In genomic region chr2:227767830-227768229, GRCh38 we compare ENCODE assay signal across 20 cellular contexts. TPM values are rescaled to one million over a fixed set of nuclear protein-coding genes. Genes with fewer than 3 reads are reported as not detected.
A peak's percentile ranks its signal among the peaks of the same experiment; 100 is the strongest.
DNase-seq lines count a peak whose midpoint lies in the region; ATAC-seq and TF ChIP-seq lines count a peak whose summit lies in the region.
"Had no signal": no experiment of that assay in that cellular context is flagged by ENCODE, and none has a peak within 500 bp of the region (broad histone marks: within the 10 kb centered on the region; RNA-seq: fewer than 3 reads in every experiment).

No MANE protein-coding gene starts in this region.

- H2BK120ac ChIP-seq in mesendoderm (ENCODE audit: low read depth, low read length) = no peak overlapping the region

- no peaks in the 10 kb centered on the region for H3K79me1 ChIP-seq in mesendoderm (ENCODE audit: low read length)

- no peak overlapping the region for H2BK15ac ChIP-seq in mesendoderm (replicated peaks; ENCODE audit: low read depth)

- H3K4me2 ChIP-seq in GM23338 = no peak overlapping the region
- H3K4me2 ChIP-seq in mesendoderm (ENCODE audit: low read length) = no peak overlapping the region

- no peak overlapping the region for H2AK5ac ChIP-seq in mesendoderm (ENCODE audit: low read length)

- DNase-seq in GM23338 (ENCODE audit: low spot score) = no peak
- DNase-seq in coronary artery (ENCODE audit: low spot score) = peak; percentile 47
- no peak for DNase-seq in mesendoderm
- no peak for DNase-seq in aorta
- DNase-seq in NCI-H146 treated with DMSO at 0.1 percent for 48 hours (lab: John Stamatoyannopoulos, UW; ENCODE audit: unreplicated experiment) = no peak
- no peak for DNase-seq in erythroblast (lab: John Stamatoyannopoulos, UW)
- DNase-seq: ACHN; BE2C; C1 segment of cervical spinal cord; CD4-positive, CD25-positive, alpha-beta regulatory T cell; CD8-positive, alpha-beta memory T cell; COR-L47; DMS 273 treated with DMSO at 0.1 percent for 48 hours; DMS53; DND-41; EL; HCEC 1CT had no signal

- peaks cover 5% of the 10 kb centered on the region; the same call in 1 of the 2 replicates for H3K4me1 ChIP-seq in GM23338 (ENCODE audit: insufficient read depth)
- H3K4me1 ChIP-seq in mesendoderm (ENCODE audit: control insufficient read depth, low read depth, low read length) = no peaks in the 10 kb centered on the region
- H3K4me1 ChIP-seq in aorta (ENCODE audit: control insufficient read depth in 1 of 2, insufficient read depth in 2 of 2, low read length in 2 of 2) = no peaks in the 10 kb centered on the region
- H3K4me1 ChIP-seq: BE2C had no signal

- no peaks in the 10 kb centered on the region for H3F3A ChIP-seq in GM23338 (replicated peaks; ENCODE audit: low read depth)

- H4K8ac ChIP-seq in mesendoderm (ENCODE audit: low read depth, low read length) = no peak overlapping the region

- H3K4me3 Mint-ChIP-seq in GM23338 = no peak overlapping the region
- H3K4me3 Mint-ChIP-seq: CD4-positive, CD25-positive, alpha-beta regulatory T cell; CD8-positive, alpha-beta memory T cell had no signal

- peak overlapping the region; percentile 78 for H2AFZ ChIP-seq in GM23338

- peaks cover 3% of the 10 kb centered on the region for H3K27me3 Mint-ChIP-seq in GM23338 (ENCODE audit: insufficient read depth, low read depth, poor library complexity)
- H3K27me3 Mint-ChIP-seq: CD4-positive, CD25-positive, alpha-beta regulatory T cell had no signal

- intact Hi-C loops in aorta (cut with DNase I) = loop anchor here in 1 of 2 donors (5.0 to 10.0 kb wide), 3 partner anchors 111 to 361 kb away; partner anchors contain the start of gene AGFG1

- no peak for TF ChIP-seq POLR2A in erythroblast (IDR thresholded peaks at IDR 0.05; ENCODE audit: low read length)

- H3K79me2 ChIP-seq in GM23338 (replicated peaks; ENCODE audit: insufficient read depth) = no peaks in the 10 kb centered on the region
- H3K79me2 ChIP-seq in mesendoderm (ENCODE audit: control insufficient read depth, insufficient read depth, low read length) = no peaks in the 10 kb centered on the region

- H3K4ac ChIP-seq in mesendoderm (ENCODE audit: low read depth, low read length) = no peak overlapping the region

- no peak overlapping the region for H2BK5ac ChIP-seq in mesendoderm (ENCODE audit: low read length)

- H3K27ac ChIP-seq in GM23338 (ENCODE audit: low read depth) (no peak overlapping the region), coronary artery (no peak overlapping the region), mesendoderm (ENCODE audit: low read depth, low read length) (no peak overlapping the region), aorta (ENCODE audit: low read depth in 1 of 2, low read length in 2 of 2) (no peak overlapping the region)

- no peak for TF ChIP-seq CTCF in GM23338 (conservative IDR thresholded peaks at IDR 0.05; ENCODE audit: low read depth in 2 of 2)
- TF ChIP-seq CTCF in coronary artery (IDR thresholded peaks at IDR 0.05) = no peak

- H4K20me1 ChIP-seq in GM23338 (replicated peaks; ENCODE audit: insufficient read depth) = no peaks in the 10 kb centered on the region

- no peak overlapping the region for H3K18ac ChIP-seq in mesendoderm (ENCODE audit: low read length)

- no CpG with 5 or more reads among the region's 22 CpGs for WGBS in mesendoderm (ENCODE audit: extremely low coverage, insufficient coverage, low lambda C conversion rate)
- WGBS in aorta, 2 donors = 91 to 94% methylated on average over 20 to 22 of the region's 22 CpGs

- peak overlapping the region; percentile 1 for H3K56ac ChIP-seq in mesendoderm (ENCODE audit: low read length)

- no peak overlapping the region for H3K27ac Mint-ChIP-seq in GM23338
- H3K27ac Mint-ChIP-seq: CD4-positive, CD25-positive, alpha-beta regulatory T cell; CD8-positive, alpha-beta memory T cell had no signal

- H3K4me3 ChIP-seq in GM23338 (no peak overlapping the region), coronary artery (no peak overlapping the region), mesendoderm (ENCODE audit: low read length) (no peak overlapping the region), aorta (ENCODE audit: low read length in 2 of 2) (no peak overlapping the region)

- H4K5ac ChIP-seq in mesendoderm (ENCODE audit: low read length) = no peak overlapping the region

- H3K9me3 ChIP-seq in aorta (ENCODE audit: control insufficient read depth, low read length) = no peaks in the 10 kb centered on the region
- H3K9me3 ChIP-seq: BE2C had no signal

- no peak overlapping the region for H3K23ac ChIP-seq in mesendoderm (ENCODE audit: low read length)

- H3K9me2 ChIP-seq in GM23338 (ENCODE audit: insufficient read depth) = no peaks in the 10 kb centered on the region

- H3K4me1 Mint-ChIP-seq in GM23338 = peaks cover 6% of the 10 kb centered on the region
- H3K4me1 Mint-ChIP-seq: CD4-positive, CD25-positive, alpha-beta regulatory T cell had no signal

- no peaks in the 10 kb centered on the region for H3K27me3 ChIP-seq in GM23338 (ENCODE audit: insufficient read depth)
- no peaks in the 10 kb centered on the region for H3K27me3 ChIP-seq in mesendoderm (ENCODE audit: insufficient read depth, low read length, poor library complexity)
- no peaks in the 10 kb centered on the region for H3K27me3 ChIP-seq in aorta (ENCODE audit: control insufficient read depth in 1 of 2, insufficient read depth in 2 of 2, low read length in 1 of 2)
- H3K27me3 ChIP-seq: BE2C had no signal

- H3K9ac ChIP-seq in mesendoderm (ENCODE audit: low read length) = no peak overlapping the region

- no peaks in the 10 kb centered on the region for H3K36me3 Mint-ChIP-seq in GM23338 (ENCODE audit: low read depth)
- H3K36me3 Mint-ChIP-seq: CD4-positive, CD25-positive, alpha-beta regulatory T cell; CD8-positive, alpha-beta memory T cell had no signal

- no peaks in the 10 kb centered on the region for H3K36me3 ChIP-seq in GM23338 (ENCODE audit: insufficient read depth)
- no peaks in the 10 kb centered on the region for H3K36me3 ChIP-seq in mesendoderm (ENCODE audit: control insufficient read depth, insufficient read depth, low read length)
- H3K36me3 ChIP-seq in aorta (ENCODE audit: control insufficient read depth in 1 of 2, insufficient read depth in 2 of 2, low read length in 1 of 2) = no peaks in the 10 kb centered on the region
- H3K36me3 ChIP-seq: BE2C had no signal

- ATAC-seq in GM23338 = no peak; the same call in 2 of the 3 replicates
- peak; percentile 31 for ATAC-seq in aorta (ENCODE audit: low FRiP score)
- ATAC-seq in HG02970 (IDR thresholded peaks at IDR 0.05; ENCODE audit: low FRiP score, unreplicated experiment) = no peak

- H3K9me3 Mint-ChIP-seq in GM23338 = peaks cover 2% of the 10 kb centered on the region; the same call in 1 of the 3 replicates
- H3K9me3 Mint-ChIP-seq: CD4-positive, CD25-positive, alpha-beta regulatory T cell; CD8-positive, alpha-beta memory T cell had no signal

TF ChIP-seq in GM23338, 12 proteins besides CTCF, POLR2A, EP300 and RAD21 (continues in another document):
- TF ChIP-seq EZH2 (IDR thresholded peaks at IDR 0.05; ENCODE audit: low read depth, unreplicated experiment) (no peak), STAT1 (IDR thresholded peaks at IDR 0.05; ENCODE audit: unreplicated experiment) (no peak), NANOG (IDR thresholded peaks at IDR 0.05; ENCODE audit: borderline replicate concordance) (no peak), CREB1 (CRISPR knock-in tag; IDR thresholded peaks at IDR 0.05; ENCODE audit: low read depth) (no peak), JUNB (IDR thresholded peaks at IDR 0.05; ENCODE audit: unreplicated experiment) (no peak)

RNA-seq across cellular contexts. Expression of gene SCYGR8, which starts 22.1 kb away (rescaled TPM):
- not detected in 2 replicates for total RNA-seq in GM23338 (2014; rRNA removed; shearing (Covaris generic))
- not detected in 2 replicates for polyA plus RNA-seq in GM23338 (2016; fragmentation: Nextera tagmentation; extraction: Ambion mirVana)
- polyA plus RNA-seq in mesendoderm (2013, experiment 1 of 2) = not detected
- polyA plus RNA-seq in mesendoderm (2013, experiment 2 of 2) = not detected
- total RNA-seq in aorta = not detected
- not detected for polyA plus RNA-seq in aorta
- total RNA-seq: A172; CD4-positive, CD25-positive, alpha-beta regulatory T cell; CD8-positive, alpha-beta memory T cell; G401 had no signal
- polyA plus RNA-seq: CD4-positive, CD25-positive, alpha-beta regulatory T cell; CD8-positive, alpha-beta memory T cell had no signal

RNA-seq across cellular contexts. Expression of gene SCYGR7, which starts 39.7 kb away (rescaled TPM):
- not detected in 2 replicates for total RNA-seq in GM23338 (2014; rRNA removed; shearing (Covaris generic))
- polyA plus RNA-seq in GM23338 (2016; fragmentation: Nextera tagmentation; extraction: Ambion mirVana) (not detected in 2 replicates), aorta (not detected)
- not detected for polyA plus RNA-seq in mesendoderm (2013, experiment 1 of 2)
- not detected for polyA plus RNA-seq in mesendoderm (2013, experiment 2 of 2)
- not detected for total RNA-seq in aorta
- total RNA-seq: A172; CD4-positive, CD25-positive, alpha-beta regulatory T cell; CD8-positive, alpha-beta memory T cell; G401 had no signal
- polyA plus RNA-seq: CD4-positive, CD25-positive, alpha-beta regulatory T cell; CD8-positive, alpha-beta memory T cell had no signal

RNA-seq across cellular contexts. Expression of gene SCYGR6, which starts 43.3 kb away (rescaled TPM):
- total RNA-seq in GM23338 (2014; rRNA removed; shearing (Covaris generic)) = not detected in 2 replicates
- polyA plus RNA-seq in GM23338 (2016; fragmentation: Nextera tagmentation; extraction: Ambion mirVana) = not detected in 2 replicates
- polyA plus RNA-seq in mesendoderm (2013, experiment 1 of 2) = not detected
- not detected for polyA plus RNA-seq in mesendoderm (2013, experiment 2 of 2)
- total RNA-seq in aorta = not detected
- polyA plus RNA-seq in aorta = not detected
- total RNA-seq: A172; CD4-positive, CD25-positive, alpha-beta regulatory T cell; CD8-positive, alpha-beta memory T cell; G401 had no signal
- polyA plus RNA-seq: CD4-positive, CD25-positive, alpha-beta regulatory T cell; CD8-positive, alpha-beta memory T cell had no signal

RNA-seq across cellular contexts. Expression of gene CCL20, which starts 45.8 kb away (rescaled TPM):
- total RNA-seq in GM23338 (2014; rRNA removed; shearing (Covaris generic)) = not detected in 2 replicates
- not detected in 2 replicates for polyA plus RNA-seq in GM23338 (2016; fragmentation: Nextera tagmentation; extraction: Ambion mirVana)
- 0.13 TPM for polyA plus RNA-seq in mesendoderm (2013, experiment 1 of 2)
- polyA plus RNA-seq in mesendoderm (2013, experiment 2 of 2) = 0.20 TPM
- under 1 TPM in 1 of 2 donors, not detected in 1; 0.45 TPM for total RNA-seq in aorta
- 1 to 10 TPM in 1 of 2 donors, under 1 TPM in 1; 0.23 to 5.5 TPM for polyA plus RNA-seq in aorta
- total RNA-seq: A172, G401 had no signal

RNA-seq across cellular contexts. Expression of gene SLC19A3, which starts 50.0 kb away (rescaled TPM):
- 9.1 and 12.0 TPM in 2 replicates for total RNA-seq in GM23338 (2014; rRNA removed; shearing (Covaris generic))
- polyA plus RNA-seq in GM23338 (2016; fragmentation: Nextera tagmentation; extraction: Ambion mirVana) (3.5 and 4.2 TPM in 2 replicates), aorta (1 to 10 TPM in 1 of 2 donors, under 1 TPM in 1; 0.63 to 1.0 TPM)
- 3.5 TPM for polyA plus RNA-seq in mesendoderm (2013, experiment 1 of 2)
- polyA plus RNA-seq in mesendoderm (2013, experiment 2 of 2) = 3.0 TPM
- total RNA-seq in aorta = 1 to 10 TPM; 2.8 to 5.1 TPM
- total RNA-seq: CD4-positive, CD25-positive, alpha-beta regulatory T cell; CD8-positive, alpha-beta memory T cell; G401 had no signal
- polyA plus RNA-seq: CD4-positive, CD25-positive, alpha-beta regulatory T cell; CD8-positive, alpha-beta memory T cell had no signal
